ENCODE assay signal across 27 cellular contexts in the genomic region with DNA sequence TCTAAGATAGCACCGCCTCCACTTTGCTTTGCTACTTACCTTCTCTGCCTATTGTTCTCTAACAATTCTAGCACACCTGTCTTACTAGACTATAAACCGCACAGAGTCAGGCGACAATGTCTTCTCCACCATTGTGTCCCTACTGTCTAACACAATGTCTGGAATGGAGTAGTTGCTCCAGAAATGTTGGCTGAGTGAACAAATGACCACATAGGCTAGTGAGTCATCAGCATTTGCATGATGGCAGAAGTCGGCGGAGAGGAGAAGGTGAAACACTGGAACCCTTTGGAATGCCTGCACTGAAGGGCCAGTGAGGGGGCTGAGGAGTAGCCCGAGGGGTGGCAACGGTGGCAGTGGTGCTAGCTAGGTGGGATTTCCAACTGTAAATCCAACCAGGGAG. TPM values are rescaled to one million over a fixed set of nuclear protein-coding genes. Genes with fewer than 3 reads are reported as not detected.
DNase-seq lines count a peak whose midpoint lies in the region; ATAC-seq and TF ChIP-seq lines count a peak whose summit lies in the region.
"Had no signal": no experiment of that assay in that cellular context is flagged by ENCODE, and none has a peak within 500 bp of the region (broad histone marks: within the 10 kb centered on the region; RNA-seq: fewer than 3 reads in every experiment).

No MANE protein-coding gene starts in this region.

- peaks cover 13% of the 10 kb centered on the region for H3K27me3 Mint-ChIP-seq in mesothelial cell of epicardium (ENCODE audit: low read depth)

- DNase-seq in AG08395 (ENCODE audit: low spot score) (peak; percentile 39), HCEC 1CT (peak; percentile 53), amniotic epithelial cell (ENCODE audit: low read depth) (peak; percentile 60), fibroblast of peridontal ligament (ENCODE audit: extremely low read depth) (peak; percentile 23), gastrocnemius medialis (no peak), cerebellum (ENCODE audit: low spot score) (no peak), mesothelial cell of epicardium (ENCODE audit: low spot score in 2 of 2, unreplicated experiment in 2 of 2) (no peak)
- DNase-seq: activated CD4-positive, alpha-beta T cell treated with anti-CD3 and anti-CD28 coated beads for 4 hours; activated naive CD4-positive, alpha-beta T cell treated with anti-CD3 and anti-CD28 coated beads, Interleukin-2, amount 50 U/mL, for 16 hours; activated T-cell treated with anti-CD3 and anti-CD28 coated beads, Interleukin-2, amount 50 U/mL, for 48 hours; anterior cingulate cortex; cerebellar nuclear complex; DND-41; effector memory CD4-positive, alpha-beta T cell; glutamatergic neuron; H9; natural killer cell; NCI-H510A treated with DMSO at 0.1 percent for 48 hours; stimulated activated CD8-positive, alpha-beta memory T cell treated with anti-CD3 and anti-CD28 coated beads, Interleukin-4, amount 100 ng/mL, for 48 hours had no signal

- H3K27ac Mint-ChIP-seq in mesothelial cell of epicardium = no peak overlapping the region
- H3K27ac Mint-ChIP-seq: natural killer cell; T-helper 1 cell treated with Interleukin-12 subunit alpha and Interleukin-12 subunit beta and Interleukin-4 antibody, amounts not matched to agents 30 μg/mL and 1 μg/mL, for 36 hours; type B pancreatic cell had no signal

- H3K9me3 ChIP-seq in gastrocnemius medialis = no peaks in the 10 kb centered on the region
- H3K9me3 ChIP-seq: BLaER1, esophagus muscularis mucosa had no signal

- H3K27ac ChIP-seq in gastrocnemius medialis = no peak overlapping the region
- H3K27ac ChIP-seq: BLaER1, esophagus muscularis mucosa, KMS-11 had no signal

- H3K4me1 Mint-ChIP-seq in mesothelial cell of epicardium = peaks cover 7% of the 10 kb centered on the region
- H3K4me1 Mint-ChIP-seq: natural killer cell had no signal

- no peak overlapping the region for H3K4me3 ChIP-seq in gastrocnemius medialis
- H3K4me3 ChIP-seq: BLaER1, esophagus muscularis mucosa had no signal

- H3K4me3 Mint-ChIP-seq in mesothelial cell of epicardium = no peak overlapping the region
- H3K4me3 Mint-ChIP-seq: H9; natural killer cell; T-helper 1 cell treated with Interleukin-12 subunit alpha and Interleukin-12 subunit beta and Interleukin-4 antibody, amounts not matched to agents 30 μg/mL and 1 μg/mL, for 36 hours; type B pancreatic cell had no signal

- TF ChIP-seq CTCF in gastrocnemius medialis (IDR thresholded peaks at IDR 0.05 in 4 of 5, conservative IDR thresholded peaks at IDR 0.05 in 1 of 5) (no peak), mesothelial cell of epicardium (IDR thresholded peaks at IDR 0.05; ENCODE audit: unreplicated experiment) (no peak)

- ATAC-seq in gastrocnemius medialis (no peak), GM21390 (IDR thresholded peaks at IDR 0.05; ENCODE audit: unreplicated experiment) (no peak)
- ATAC-seq: left lobe of liver, natural killer cell, sciatic nerve had no signal

- intact Hi-C loops in gastrocnemius medialis (cut with DNase I; ENCODE audit: low total_unique reads) = no loop called here

- H3K36me3 ChIP-seq in gastrocnemius medialis = no peaks in the 10 kb centered on the region
- H3K36me3 ChIP-seq: BLaER1, esophagus muscularis mucosa had no signal

- no peaks in the 10 kb centered on the region for H3K27me3 ChIP-seq in gastrocnemius medialis
- H3K27me3 ChIP-seq: BLaER1 had no signal

- H3K4me1 ChIP-seq in gastrocnemius medialis = no peaks in the 10 kb centered on the region
- H3K4me1 ChIP-seq: esophagus muscularis mucosa had no signal

- H3K36me3 Mint-ChIP-seq in mesothelial cell of epicardium = no peaks in the 10 kb centered on the region
- H3K36me3 Mint-ChIP-seq: natural killer cell, type B pancreatic cell had no signal

- no peak for TF ChIP-seq POLR2A in gastrocnemius medialis (IDR thresholded peaks at IDR 0.05)

- in situ Hi-C loops in gastrocnemius medialis (cut with MboI; ENCODE audit: low sequenced_read_pairs in 4 of 4) = no loop called here

- no peaks in the 10 kb centered on the region for H3K9me3 Mint-ChIP-seq in mesothelial cell of epicardium
- H3K9me3 Mint-ChIP-seq: H9; natural killer cell; T-helper 1 cell treated with Interleukin-12 subunit alpha and Interleukin-12 subunit beta and Interleukin-4 antibody, amounts not matched to agents 30 μg/mL and 1 μg/mL, for 36 hours; type B pancreatic cell had no signal

RNA-seq across cellular contexts. Expression of gene PABPC4, which starts 14.0 kb away (rescaled TPM):
- 100 to 1,000 TPM; 259 to 468 (median 371) TPM for total RNA-seq in gastrocnemius medialis
- total RNA-seq in cerebellum = 79.6 TPM
- total RNA-seq in mesothelial cell of epicardium = 307 to 325 TPM (median 319 TPM) in 3 replicates

RNA-seq across cellular contexts. Expression of gene HEYL, which starts 48.9 kb away (rescaled TPM):
- total RNA-seq in gastrocnemius medialis (1 to 10 TPM in 3 of 4 donors, under 1 TPM in 1; 0.78 to 3.3 (median 2.4) TPM), cerebellum (0.82 TPM), mesothelial cell of epicardium (5.6 to 5.7 TPM (median 5.6 TPM) in 3 replicates)
- total RNA-seq: natural killer cell had no signal

Comparison
In these comparisons a context has a peak if more than half of its experiments do, and no peak if none do; other contexts are left out.
1. DNase-seq: peak in AG08395 (single experiment), HCEC 1CT (single experiment), amniotic epithelial cell (single experiment) and fibroblast of peridontal ligament (single experiment); none in gastrocnemius medialis (0 of 2), cerebellum (single experiment) and mesothelial cell of epicardium (0 of 2).